Comparison of ENCODE assay signal across 25 cellular contexts in genomic region chr6:37806213-37806612, GRCh38. TPM values are rescaled to one million over a fixed set of nuclear protein-coding genes. Genes with fewer than 3 reads are reported as not detected.
DNase-seq lines count a peak whose midpoint lies in the region; ATAC-seq, FAIRE-seq and TF ChIP-seq lines count a peak whose summit lies in the region.
"Had no signal": no experiment of that assay in that cellular context is flagged by ENCODE, and none has a peak within 500 bp of the region (broad histone marks: within the 10 kb centered on the region; RNA-seq: fewer than 3 reads in every experiment).

No MANE protein-coding gene starts in this region.

- no peaks in the 10 kb centered on the region for H4K20me1 ChIP-seq in HepG2 (ENCODE audit: insufficient read depth, low read length)
- H4K20me1 ChIP-seq: BLaER1 treated with 17β-estradiol and CSF1 and Interleukin-3, amounts not matched to agents 10 nM and 100 nM had no signal

- no peak for FAIRE-seq in HepG2 (lab: Jason Lieb, UNC)
- FAIRE-seq: A549, GM12892, GM18507, GM19239 had no signal

- no peak overlapping the region for H3K4me3 ChIP-seq in HepG2 (replicated peaks in 1 of 3; ENCODE audit: insufficient read depth in 1 of 3, low read depth in 2 of 3, low read length in 3 of 3)
- H3K4me3 ChIP-seq in right lobe of liver: no peak overlapping the region
- H3K4me3 ChIP-seq: A549; BLaER1 treated with 17β-estradiol and CSF1 and Interleukin-3, amounts not matched to agents 10 nM and 100 nM; GM12878 had no signal

- 34% methylated on average over 2 of the region's 2 CpGs for WGBS in HepG2 (ENCODE audit: low lambda C conversion rate)
- WGBS in right lobe of liver (ENCODE audit: insufficient coverage, low coverage, low lambda C conversion rate, missing lambda C conversion rate): 96% methylated on average over 2 of the region's 2 CpGs

- H3K36me3 ChIP-seq in HepG2 (replicated peaks in 1 of 2; ENCODE audit: control insufficient read depth in 1 of 2, insufficient read depth in 2 of 2, low read length in 2 of 2) (no peaks in the 10 kb centered on the region), right lobe of liver (no peaks in the 10 kb centered on the region)
- H3K36me3 ChIP-seq: BLaER1 treated with 17β-estradiol and CSF1 and Interleukin-3, amounts not matched to agents 10 nM and 100 nM had no signal

- ATAC-seq in HepG2: peak; percentile 27; the same call in 2 of the 3 replicates
- ATAC-seq in right lobe of liver: no peak
- peak; percentile 19 for ATAC-seq in left colon
- ATAC-seq: A549, GM12878 had no signal

- intact Hi-C loops in HepG2 (cut with micrococcal nuclease; ENCODE audit: unreplicated experiment) (no loop called here), right lobe of liver (cut with DNase I) (no loop called here), left colon (cut with DNase I, micrococcal nuclease) (no loop called here)

- no TSS peak for BruUV-seq in HepG2 (replicated peaks; lab: Mats Ljungman, UMichigan)

- no peak overlapping the region for H2AFZ ChIP-seq in HepG2 (ENCODE audit: low read length)

- H3K79me2 ChIP-seq in HepG2 (ENCODE audit: insufficient read depth, low read length): no peaks in the 10 kb centered on the region

- no peak overlapping the region for H3K4me2 ChIP-seq in HepG2 (ENCODE audit: low read depth, low read length)
- H3K4me2 ChIP-seq: A549; BLaER1 treated with 17β-estradiol and CSF1 and Interleukin-3, amounts not matched to agents 10 nM and 100 nM had no signal

- H3K9me3 ChIP-seq in HepG2 (ENCODE audit: low read length): no peaks in the 10 kb centered on the region
- H3K9me3 ChIP-seq in right lobe of liver: no peaks in the 10 kb centered on the region
- H3K9me3 ChIP-seq: A549 had no signal

- TF ChIP-seq EP300 in HepG2 (IDR thresholded peaks at IDR 0.05; ENCODE audit: low read depth in 2 of 2, low read length in 2 of 2) (no peak), HepG2 (CRISPR knock-in tag; IDR thresholded peaks at IDR 0.05; ENCODE audit: borderline replicate concordance) (no peak)

- in situ Hi-C loops in HepG2 (cut with HindIII; ENCODE audit: extremely low pct_ligation_motif_present, low pct_unique_long_range_greater_than_20kb): no loop called here

- H3K27me3 ChIP-seq in HepG2 (ENCODE audit: control insufficient read depth in 1 of 2, insufficient read depth in 2 of 2, low read length in 2 of 2) (0 out of 5 replicates have a peak, but pooled peaks cover 0 to 5% of the 10 kb centered on the region in 2 experiments), right lobe of liver (no peaks in the 10 kb centered on the region)
- H3K27me3 ChIP-seq: BLaER1 treated with 17β-estradiol and CSF1 and Interleukin-3, amounts not matched to agents 10 nM and 100 nM had no signal

- CTCF ChIA-PET in HepG2 (lab: Yijun Ruan, JAX; ENCODE audit: low intra/inter-chr PET ratio, low total read pairs): no interaction called here

- no peak overlapping the region for H3K9ac ChIP-seq in HepG2 (ENCODE audit: insufficient read depth, low read depth, low read length)
- H3K9ac ChIP-seq: BLaER1 treated with 17β-estradiol and CSF1 and Interleukin-3, amounts not matched to agents 10 nM and 100 nM had no signal

- POLR2A ChIA-PET in HepG2 (lab: Yijun Ruan, JAX): interaction anchor here (5.9 kb wide), 1 partner anchor 13 kb away, joined by 52 read pairs; the partner anchor contains the start of gene ZFAND3

- no peak for TF ChIP-seq RAD21 in HepG2 (CRISPR knock-in tag; IDR thresholded peaks at IDR 0.05)

- DNase-seq in HepG2 (ENCODE audit: low spot score) (no peak), right lobe of liver (no peak), left colon (no peak), CD1c-positive myeloid dendritic cell (ENCODE audit: extremely low spot score) (no peak), dedifferentiated amniotic fluid mesenchymal stem cell (ENCODE audit: extremely low spot score) (no peak)
- DNase-seq: AML-193; CD4-positive, alpha-beta memory T cell; CD4-positive, CD25-positive, alpha-beta regulatory T cell; CD8-positive, alpha-beta memory T cell; COR-L47; DMS 273 treated with DMSO at 0.1 percent for 48 hours; DMS153; DMS53; DMS79; DND-41; EL; GDM1 had no signal

- TF ChIP-seq POLR2A in HepG2 (IDR thresholded peaks at IDR 0.05; ENCODE audit: insufficient read depth in 1 of 2, low read depth in 2 of 2, low read length in 2 of 2) (no peak), right lobe of liver (IDR thresholded peaks at IDR 0.05) (no peak)

- no peak overlapping the region for H3K27ac ChIP-seq in HepG2 (ENCODE audit: extremely low read length, insufficient read depth, low read length)
- H3K27ac ChIP-seq in right lobe of liver: no peak overlapping the region
- H3K27ac ChIP-seq: 22Rv1; A549; BLaER1 treated with 17β-estradiol and CSF1 and Interleukin-3, amounts not matched to agents 10 nM and 100 nM; C4-2B had no signal

- TF ChIP-seq CTCF in HepG2 (CRISPR knock-in tag; IDR thresholded peaks at IDR 0.05): no peak
- no peak for TF ChIP-seq CTCF in right lobe of liver (IDR thresholded peaks at IDR 0.05)

- peaks cover 16% of the 10 kb centered on the region for H3K4me1 ChIP-seq in HepG2 (ENCODE audit: insufficient read depth, low read length)
- H3K4me1 ChIP-seq in right lobe of liver: peaks cover 0 to 3% (median 1%) of the 10 kb centered on the region in 4 donors
- H3K4me1 ChIP-seq: A549 had no signal

TF ChIP-seq in HepG2, 621 proteins besides CTCF, POLR2A, EP300 and RAD21 (continues in another document):
- no peak for TF ChIP-seq LCORL (IDR thresholded peaks at IDR 0.05)
- no peak for TF ChIP-seq LCORL (CRISPR knock-in tag; IDR thresholded peaks at IDR 0.05)
- no peak for TF ChIP-seq SMAD3 (CRISPR knock-in tag; IDR thresholded peaks at IDR 0.05)

RNA-seq across cellular contexts. Expression of gene ZFAND3, which starts 13.3 kb away (rescaled TPM):
- 16.4 and 18.9 TPM in 2 replicates for total RNA-seq in HepG2 (2016; rRNA removed; fragmentation: Illumina TruSeq; extraction: Trizol)
- 5.8 and 9.0 TPM in 2 replicates for total RNA-seq in HepG2 (2016; cell fraction: cytosol; rRNA removed; fragmentation: Illumina TruSeq; extraction: Trizol; ENCODE audit: low read depth)
- total RNA-seq in HepG2 (2016; cell fraction: insoluble cytoplasmic fraction; rRNA removed; fragmentation: Illumina TruSeq; extraction: Trizol): 14.6 and 17.0 TPM in 2 replicates
- 18.4 and 18.8 TPM in 2 replicates for total RNA-seq in HepG2 (2016; cell fraction: membrane; rRNA removed; fragmentation: Illumina TruSeq; extraction: Trizol)
- 15.4 and 17.1 TPM in 2 replicates for total RNA-seq in HepG2 (2016; cell fraction: nucleus; rRNA removed; fragmentation: Illumina TruSeq; extraction: Trizol)
- 17.1 and 18.6 TPM in 2 replicates for polyA plus RNA-seq in HepG2 (2011; rRNA removed)
- polyA plus RNA-seq in HepG2 (2011; cell fraction: cytosol; rRNA removed): 16.2 and 21.9 TPM in 2 replicates
- 10.7 and 11.5 TPM in 2 replicates for polyA plus RNA-seq in HepG2 (2011; cell fraction: nucleus; rRNA removed)
- 101 and 105 TPM in 2 replicates for polyA plus RNA-seq in HepG2 (2012)
- 25.4 and 26.8 TPM in 2 replicates for polyA plus RNA-seq in HepG2 (2016; cell fraction: cytosol; fragmentation: Illumina TruSeq; extraction: Trizol; ENCODE audit: low read depth)
- 56.7 and 68.8 TPM in 2 replicates for polyA plus RNA-seq in HepG2 (2016; cell fraction: insoluble cytoplasmic fraction; fragmentation: Illumina TruSeq; extraction: Trizol; ENCODE audit: low read depth)
- 36.3 and 43.5 TPM in 2 replicates for polyA plus RNA-seq in HepG2 (2016; cell fraction: membrane; fragmentation: Illumina TruSeq; extraction: Trizol; ENCODE audit: low read depth)
- polyA plus RNA-seq in HepG2 (2016; cell fraction: nucleus; fragmentation: Illumina TruSeq; extraction: Trizol; ENCODE audit: insufficient read depth, low read depth): 49.1 and 59.9 TPM in 2 replicates
- 8.2 and 21.8 TPM in 2 replicates for polyA minus RNA-seq in HepG2 (2011; rRNA and poly(A)+ RNA removed; ENCODE audit: low replicate concordance)
- polyA minus RNA-seq in HepG2 (2011; cell fraction: cytosol; rRNA and poly(A)+ RNA removed): 18.6 and 29.8 TPM in 2 replicates
- 20.0 and 35.3 TPM in 2 replicates for polyA minus RNA-seq in HepG2 (2011; cell fraction: nucleus; rRNA and poly(A)+ RNA removed)
- 10 to 100 TPM; 43.1 to 66.5 (median 53.2) TPM for total RNA-seq in right lobe of liver
- total RNA-seq in left colon: 10 to 100 TPM; 66.4 to 77.0 TPM

Comparison
In these comparisons a context has a peak if more than half of its experiments do, and no peak if none do; other contexts are left out.
1. ATAC-seq: peak in HepG2 (single experiment) and left colon (single experiment); none in right lobe of liver (0 of 4).